In the genomic region with DNA sequence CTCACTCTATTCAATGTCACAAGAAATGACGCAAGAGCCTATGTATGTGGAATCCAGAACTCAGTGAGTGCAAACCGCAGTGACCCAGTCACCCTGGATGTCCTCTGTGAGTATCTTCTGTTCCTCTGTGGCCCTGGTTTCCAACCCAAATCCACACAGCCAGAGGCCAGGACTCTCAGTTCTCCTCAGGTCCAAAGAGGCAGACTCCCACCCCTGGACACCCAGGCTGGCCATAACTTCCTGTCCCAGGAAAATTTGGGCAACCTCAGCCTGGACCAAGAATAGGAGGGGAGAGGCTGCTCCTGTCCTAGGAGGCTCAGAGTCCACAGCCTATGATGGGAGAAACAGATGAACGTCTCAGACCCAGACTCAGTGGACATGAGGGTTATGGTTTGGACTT, we compare ENCODE assay signal across 29 cellular contexts. TPM values are rescaled to one million over a fixed set of nuclear protein-coding genes. Genes with fewer than 3 reads are reported as not detected.
"Had no signal": no experiment of that assay in that cellular context is flagged by ENCODE, and none has a peak within 500 bp of the region (broad histone marks: within the 10 kb centered on the region; RNA-seq: fewer than 3 reads in every experiment).

No MANE protein-coding gene starts in this region.

- H3K4me3 ChIP-seq: stomach, suprapubic skin, testis, thoracic aorta, thyroid gland, tibial artery, tibial nerve, transverse colon, upper lobe of left lung, upper lobe of right lung, uterus, vagina had no signal

- H3K9me3 ChIP-seq: stomach, suprapubic skin, testis, thoracic aorta, thyroid gland, tibial artery, tibial nerve, transverse colon, upper lobe of left lung, upper lobe of right lung, uterus, vagina had no signal

- H3K27ac ChIP-seq: stomach, suprapubic skin, testis, thoracic aorta, thyroid gland, tibial artery, tibial nerve, transverse colon, upper lobe of left lung, upper lobe of right lung, uterus, vagina had no signal

- H3K4me1 ChIP-seq: stomach, suprapubic skin, testis, thyroid gland, tibial artery, tibial nerve, transverse colon, upper lobe of left lung, upper lobe of right lung, uterus, vagina had no signal

- DNase-seq: stimulated activated CD4-positive, alpha-beta T cell treated with anti-CD3 and anti-CD28 coated beads, Interleukin-2, amount 100 ng/mL, for 48 hours; stimulated activated CD4-positive, alpha-beta T cell treated with anti-CD3 and anti-CD28 coated beads, Interleukin-4, amount 100 ng/mL, for 1 hour; stimulated activated CD4-positive, alpha-beta T cell treated with anti-CD3 and anti-CD28 coated beads, Interleukin-4, amount 100 ng/mL, for 24 hours; stimulated activated CD4-positive, alpha-beta T cell treated with anti-CD3 and anti-CD28 coated beads, Interleukin-4, amount 100 ng/mL, for 4 hours; stimulated activated CD8-positive, alpha-beta memory T cell treated with anti-CD3 and anti-CD28 coated beads, Interleukin-4, amount 100 ng/mL, for 48 hours; stimulated activated naive B cell treated with anti-CD40 and anti-IgM and Interleukin-4, amounts not matched to agents 10 μg/mL and 1 μg/mL and 100 μg/mL, for 72 hours; stimulated activated naive CD4-positive, alpha-beta T cell; stimulated activated naive CD4-positive, alpha-beta T cell treated with Interleukin-2 at 50 U/mL for 16 hours; stimulated activated naive CD8-positive, alpha-beta T cell treated with anti-CD3 and anti-CD28 coated beads, Interleukin-15, amount 100 ng/mL, for 72 hours; stimulated activated naive CD8-positive, alpha-beta T cell treated with anti-CD3 and anti-CD28 coated beads, Interleukin-15, Interleukin-2, amounts not matched to agents 100 U/mL and 50 U/mL, for 24 hours; stomach; substantia nigra; testis; thyroid gland; transverse colon; trophoblast cell; upper lobe of left lung; upper lobe of right lung; uterus had no signal

- H3K27me3 ChIP-seq: testis, thyroid gland, tibial nerve, transverse colon, upper lobe of left lung, uterus, vagina had no signal

- ATAC-seq: stimulated activated effector memory CD8-positive, alpha-beta T cell treated with anti-CD3 and anti-CD28 coated beads, Interleukin-12 subunit alpha, Interleukin-12 subunit beta, amount 100 ng/mL, for 72 hours; stimulated activated memory B cell treated with anti-CD40 and anti-IgM and Interleukin-4, amounts not matched to agents 10 μg/mL and 1 μg/mL and 100 μg/mL, for 72 hours; stimulated activated naive B cell treated with anti-CD40 and anti-IgM and Interleukin-4, amounts not matched to agents 10 μg/mL and 1 μg/mL and 100 μg/mL, for 72 hours; stimulated activated naive CD8-positive, alpha-beta T cell treated with anti-CD3 and anti-CD28 coated beads, Interleukin-15, amount 100 ng/mL, for 72 hours; stimulated activated naive CD8-positive, alpha-beta T cell treated with anti-CD3 and anti-CD28 coated beads, Interleukin-15, Interleukin-2, amounts not matched to agents 100 U/mL and 50 U/mL, for 24 hours; upper lobe of right lung had no signal

- H3K36me3 ChIP-seq: stomach, suprapubic skin, thoracic aorta, thyroid gland, tibial artery, tibial nerve, upper lobe of left lung, upper lobe of right lung, uterus, vagina had no signal

RNA-seq across cellular contexts. Expression of gene CEACAM5, which starts 11.7 kb away (rescaled TPM):
- total RNA-seq: thoracic aorta, tibial nerve, urinary bladder had no signal
- polyA plus RNA-seq: urinary bladder had no signal

RNA-seq across cellular contexts. Expression of gene CEACAM7, which starts 32.0 kb away (rescaled TPM):
- total RNA-seq: temporal lobe, thoracic aorta, thyroid gland, tibial nerve, upper lobe of right lung, urinary bladder had no signal
- polyA plus RNA-seq: urinary bladder had no signal

RNA-seq across cellular contexts. Expression of gene CEACAM6, which starts 35.2 kb away (rescaled TPM):
- total RNA-seq: subcutaneous adipose tissue, thoracic aorta, tibial nerve had no signal
- polyA plus RNA-seq: urinary bladder had no signal
